11 cellular contexts compared by ENCODE assay signal in genomic region chr19:34306213-34306661, GRCh38. TPM values are rescaled to one million over a fixed set of nuclear protein-coding genes. Genes with fewer than 3 reads are reported as not detected.
DNase-seq lines count a peak whose midpoint lies in the region; ATAC-seq lines count a peak whose summit lies in the region.
"Had no signal": no experiment of that assay in that cellular context is flagged by ENCODE, and none has a peak within 500 bp of the region (broad histone marks: within the 10 kb centered on the region; RNA-seq: fewer than 3 reads in every experiment).

No MANE protein-coding gene starts in this region.

- H3K27ac Mint-ChIP-seq in stimulated activated effector memory CD8-positive, alpha-beta T cell treated with anti-CD3 and anti-CD28 coated beads, Interleukin-12 subunit alpha, Interleukin-12 subunit beta, amount 100 ng/mL, for 72 hours: no peak overlapping the region

- H3K4me1 Mint-ChIP-seq in stimulated activated effector memory CD8-positive, alpha-beta T cell treated with anti-CD3 and anti-CD28 coated beads, Interleukin-12 subunit alpha, Interleukin-12 subunit beta, amount 100 ng/mL, for 72 hours: peaks cover 46% of the 10 kb centered on the region

- peak; percentile 7 for DNase-seq in DMS53 treated with DMSO at 0.1 percent for 48 hours (lab: John Stamatoyannopoulos, UW; ENCODE audit: unreplicated experiment)
- DNase-seq in kidney tubule cell (ENCODE audit: low spot score): peak; percentile 86
- DNase-seq in stimulated activated effector memory CD8-positive, alpha-beta T cell treated with anti-CD3 and anti-CD28 coated beads, Interleukin-12 subunit alpha, Interleukin-12 subunit beta, amount 100 ng/mL, for 72 hours (ENCODE audit: low spot score in 2 of 2): no peak
- DNase-seq in SK-N-DZ (ENCODE audit: low spot score): no peak
- no peak for DNase-seq in NCI-H1092 treated with DMSO at 0.1 percent for 48 hours (lab: John Stamatoyannopoulos, UW)
- no peak for DNase-seq in midbrain (lab: John Stamatoyannopoulos, UW)
- DNase-seq: DMS79, NCI-H187 treated with DMSO at 0.1 percent for 48 hours, T-helper 2 cell had no signal

- no peak overlapping the region for H3K4me3 Mint-ChIP-seq in stimulated activated effector memory CD8-positive, alpha-beta T cell treated with anti-CD3 and anti-CD28 coated beads, Interleukin-12 subunit alpha, Interleukin-12 subunit beta, amount 100 ng/mL, for 72 hours

- peak; percentile 73 for ATAC-seq in stimulated activated effector memory CD8-positive, alpha-beta T cell treated with anti-CD3 and anti-CD28 coated beads, Interleukin-12 subunit alpha, Interleukin-12 subunit beta, amount 100 ng/mL, for 72 hours
- no peak for ATAC-seq in GM21367 (IDR thresholded peaks at IDR 0.05; ENCODE audit: unreplicated experiment)

- H3K27ac ChIP-seq in angular gyrus (ENCODE audit: low read depth, low read length): peak overlapping the region; percentile 2

- H3K9me3 Mint-ChIP-seq in stimulated activated effector memory CD8-positive, alpha-beta T cell treated with anti-CD3 and anti-CD28 coated beads, Interleukin-12 subunit alpha, Interleukin-12 subunit beta, amount 100 ng/mL, for 72 hours: no peaks in the 10 kb centered on the region

- peaks cover 53% of the 10 kb centered on the region for H3K36me3 Mint-ChIP-seq in stimulated activated effector memory CD8-positive, alpha-beta T cell treated with anti-CD3 and anti-CD28 coated beads, Interleukin-12 subunit alpha, Interleukin-12 subunit beta, amount 100 ng/mL, for 72 hours

RNA-seq across cellular contexts. Expression of gene GARRE1, which starts 51.9 kb away (rescaled TPM):
- polyA plus RNA-seq in SK-N-DZ (2014; cell fraction: cytosol; rRNA removed): 10.4 and 12.0 TPM in 2 replicates
- 6.5 and 8.6 TPM in 2 replicates for polyA plus RNA-seq in SK-N-DZ (2014; cell fraction: nucleus; rRNA removed)

RNA-seq across cellular contexts. Expression of gene GPI, which starts 58.8 kb away (rescaled TPM):
- 151 and 174 TPM in 2 replicates for polyA plus RNA-seq in SK-N-DZ (2014; cell fraction: cytosol; rRNA removed)
- polyA plus RNA-seq in SK-N-DZ (2014; cell fraction: nucleus; rRNA removed): 90.8 and 155 TPM in 2 replicates

Comparison
In these comparisons a context has a peak if more than half of its experiments do, and no peak if none do; other contexts are left out.
1. DNase-seq: peak in DMS53 treated with DMSO at 0.1 percent for 48 hours (single experiment) and kidney tubule cell (single experiment); none in stimulated activated effector memory CD8-positive, alpha-beta T cell treated with anti-CD3 and anti-CD28 coated beads, Interleukin-12 subunit alpha, Interleukin-12 subunit beta, amount 100 ng/mL, for 72 hours (0 of 2), SK-N-DZ (single experiment), NCI-H1092 treated with DMSO at 0.1 percent for 48 hours (single experiment) and midbrain (single experiment).